ENCODE assay signal across 11 cellular contexts in genomic region chr2:176123483-176123843, GRCh38. TPM values are rescaled to one million over a fixed set of nuclear protein-coding genes. Genes with fewer than 3 reads are reported as not detected.
DNase-seq lines count a peak whose midpoint lies in the region; ATAC-seq and TF ChIP-seq lines count a peak whose summit lies in the region.
"Had no signal": no experiment of that assay in that cellular context is flagged by ENCODE, and none has a peak within 500 bp of the region (broad histone marks: within the 10 kb centered on the region; RNA-seq: fewer than 3 reads in every experiment).

No MANE protein-coding gene starts in this region.

- peaks cover 2% of the 10 kb centered on the region for H3K9me3 Mint-ChIP-seq in activated CD4-positive, alpha-beta T cell treated with anti-CD3 and anti-CD28 coated beads, Interleukin-2, amount 10 ng/mL, durations not matched to agents 7 days and 5 days
- H3K9me3 Mint-ChIP-seq: activated CD4-positive, alpha-beta memory T cell treated with anti-CD3 and anti-CD28 coated beads for 36 hours had no signal

- intact Hi-C loops in stomach (cut with DNase I; ENCODE audit: low total_unique reads) = loop anchor here (10.0 kb wide), 1 partner anchor 531 kb away; no protein-coding TSS in a partner anchor

- H3K36me3 Mint-ChIP-seq in activated CD4-positive, alpha-beta T cell treated with anti-CD3 and anti-CD28 coated beads, Interleukin-2, amount 10 ng/mL, durations not matched to agents 7 days and 5 days (ENCODE audit: low read depth) = no peaks in the 10 kb centered on the region

- peaks cover 82% of the 10 kb centered on the region for H3K27me3 Mint-ChIP-seq in activated CD4-positive, alpha-beta T cell treated with anti-CD3 and anti-CD28 coated beads, Interleukin-2, amount 10 ng/mL, durations not matched to agents 7 days and 5 days

- DNase-seq in activated CD4-positive, alpha-beta T cell treated with anti-CD3 and anti-CD28 coated beads, Interleukin-2, amount 10 ng/mL, durations not matched to agents 7 days and 5 days = no peak
- no peak for DNase-seq in activated CD4-positive, alpha-beta T cell treated with anti-CD3 and anti-CD28 coated beads for 4 hours
- no peak for DNase-seq in WERI-Rb-1
- no peak for DNase-seq in kidney epithelial cell (ENCODE audit: low read depth)
- no peak for DNase-seq in stomach
- DNase-seq in ACHN = no peak
- DNase-seq: activated CD4-positive, alpha-beta memory T cell treated with anti-CD3 and anti-CD28 coated beads for 36 hours had no signal

- 4 to 9% (median 7%) methylated on average over 16 of the region's 16 CpGs for WGBS in stomach, 5 donors

- H3K4me3 ChIP-seq in WERI-Rb-1 (ENCODE audit: low read depth, low read length) = peak overlapping the region; percentile 44; the same call in 1 of the 2 replicates
- H3K4me3 ChIP-seq in kidney epithelial cell (ENCODE audit: low read depth, low read length) = peak overlapping the region; percentile 59
- H3K4me3 ChIP-seq in stomach = peak overlapping the region; percentile 38 to 47 (median 40)

- peaks cover 11 to 38% (median 25%) of the 10 kb centered on the region in 4 donors for H3K4me1 ChIP-seq in stomach

- no peaks in the 10 kb centered on the region for H3K36me3 ChIP-seq in WERI-Rb-1
- no peaks in the 10 kb centered on the region for H3K36me3 ChIP-seq in kidney epithelial cell (ENCODE audit: control insufficient read depth, insufficient read depth, low read length)
- no peaks in the 10 kb centered on the region for H3K36me3 ChIP-seq in stomach

- POLR2A ChIA-PET in activated CD4-positive, alpha-beta T cell treated with anti-CD3 and anti-CD28 coated beads, Interleukin-2, amount 10 ng/mL, durations not matched to agents 7 days and 5 days (lab: Charles Lee) = no interaction called here

- no peak for ATAC-seq in GM18868 (IDR thresholded peaks at IDR 0.05; ENCODE audit: unreplicated experiment)
- ATAC-seq in HG03378 (IDR thresholded peaks at IDR 0.05; ENCODE audit: unreplicated experiment) = no peak

- TF ChIP-seq CTCF in WERI-Rb-1 (IDR thresholded peaks at IDR 0.05; ENCODE audit: low read depth, low read length) (no peak), kidney epithelial cell (IDR thresholded peaks at IDR 0.05; ENCODE audit: insufficient read depth, low read length, poor library complexity, severe bottlenecking) (no peak), stomach (IDR thresholded peaks at IDR 0.05) (no peak)

- in situ Hi-C loops in ACHN (cut with HindIII; ENCODE audit: low pct_ligation_motif_present, low pct_unique_long_range_greater_than_20kb, low sequenced_read_pairs) = no loop called here

- no peak overlapping the region for H3K4me3 Mint-ChIP-seq in activated CD4-positive, alpha-beta T cell treated with anti-CD3 and anti-CD28 coated beads, Interleukin-2, amount 10 ng/mL, durations not matched to agents 7 days and 5 days
- H3K4me3 Mint-ChIP-seq: activated CD4-positive, alpha-beta memory T cell treated with anti-CD3 and anti-CD28 coated beads for 36 hours had no signal

- H3K27me3 ChIP-seq in WERI-Rb-1 (ENCODE audit: insufficient read depth, low read depth, severe bottlenecking) (peaks cover 98% of the 10 kb centered on the region), kidney epithelial cell (ENCODE audit: control insufficient read depth, insufficient read depth, low read length) (no peaks in the 10 kb centered on the region), stomach (peaks cover 45 to 100% (median 90%) of the 10 kb centered on the region in 3 donors)

- H3K27ac Mint-ChIP-seq in activated CD4-positive, alpha-beta T cell treated with anti-CD3 and anti-CD28 coated beads, Interleukin-2, amount 10 ng/mL, durations not matched to agents 7 days and 5 days = peak overlapping the region; percentile 76
- H3K27ac Mint-ChIP-seq: activated CD4-positive, alpha-beta memory T cell treated with anti-CD3 and anti-CD28 coated beads for 36 hours had no signal

- no peak overlapping the region for H3K27ac ChIP-seq in WERI-Rb-1
- H3K27ac ChIP-seq in stomach = no peak overlapping the region

- peaks cover 11% of the 10 kb centered on the region for H3K4me1 Mint-ChIP-seq in activated CD4-positive, alpha-beta T cell treated with anti-CD3 and anti-CD28 coated beads, Interleukin-2, amount 10 ng/mL, durations not matched to agents 7 days and 5 days

- no peak for TF ChIP-seq EP300 in stomach (IDR thresholded peaks at IDR 0.05)

- H3K9me3 ChIP-seq in WERI-Rb-1 (ENCODE audit: severe bottlenecking) (peaks cover 7% of the 10 kb centered on the region), stomach (peaks cover 0 to 23% (median 0%) of the 10 kb centered on the region in 4 donors)

- CTCF ChIA-PET in activated CD4-positive, alpha-beta T cell treated with anti-CD3 and anti-CD28 coated beads, Interleukin-2, amount 10 ng/mL, durations not matched to agents 7 days and 5 days (lab: Charles Lee) = no interaction called here

- no peak for TF ChIP-seq POLR2A in stomach (IDR thresholded peaks at IDR 0.05)

RNA-seq across cellular contexts. Expression of gene HOXD9, which starts 0.9 kb away (rescaled TPM):
- not detected for total RNA-seq in activated CD4-positive, alpha-beta T cell treated with anti-CD3 and anti-CD28 coated beads, Interleukin-2, amount 10 ng/mL, durations not matched to agents 7 days and 5 days
- total RNA-seq in kidney epithelial cell (11.6 and 12.2 TPM in 2 replicates), stomach (under 1 TPM in 1 of 5 donors, not detected in 4; 0.18 TPM)
- under 1 TPM; 0.31 to 0.76 (median 0.68) TPM for polyA plus RNA-seq in stomach
- total RNA-seq: activated CD4-positive, alpha-beta memory T cell treated with anti-CD3 and anti-CD28 coated beads for 36 hours; bronchial epithelial cell had no signal

RNA-seq across cellular contexts. Expression of gene HOXD8, which starts 6.0 kb away (rescaled TPM):
- not detected for total RNA-seq in activated CD4-positive, alpha-beta T cell treated with anti-CD3 and anti-CD28 coated beads, Interleukin-2, amount 10 ng/mL, durations not matched to agents 7 days and 5 days
- total RNA-seq in kidney epithelial cell (18.1 and 22.5 TPM in 2 replicates), stomach (10 to 100 TPM in 1 of 5 donors, 1 to 10 TPM in 1, under 1 TPM in 1, not detected in 2; 0.58 to 15.9 (median 5.1) TPM)
- 1 to 10 TPM in 2 of 3 donors, under 1 TPM in 1; 0.87 to 1.8 (median 1.7) TPM for polyA plus RNA-seq in stomach
- total RNA-seq: activated CD4-positive, alpha-beta memory T cell treated with anti-CD3 and anti-CD28 coated beads for 36 hours; bronchial epithelial cell had no signal

RNA-seq across cellular contexts. Expression of gene HOXD10, which starts 6.9 kb away (rescaled TPM):
- total RNA-seq in activated CD4-positive, alpha-beta T cell treated with anti-CD3 and anti-CD28 coated beads, Interleukin-2, amount 10 ng/mL, durations not matched to agents 7 days and 5 days = not detected
- total RNA-seq in kidney epithelial cell = 5.1 and 5.6 TPM in 2 replicates
- total RNA-seq in stomach = 1 to 10 TPM in 1 of 5 donors, not detected in 4; 2.6 TPM
- polyA plus RNA-seq in stomach = not detected
- total RNA-seq: activated CD4-positive, alpha-beta memory T cell treated with anti-CD3 and anti-CD28 coated beads for 36 hours; bronchial epithelial cell had no signal

RNA-seq across cellular contexts. Expression of gene HOXD11, which starts 16.4 kb away (rescaled TPM):
- total RNA-seq in activated CD4-positive, alpha-beta T cell treated with anti-CD3 and anti-CD28 coated beads, Interleukin-2, amount 10 ng/mL, durations not matched to agents 7 days and 5 days = not detected
- total RNA-seq in kidney epithelial cell (5.4 and 16.3 TPM in 2 replicates), stomach (not detected)
- polyA plus RNA-seq in stomach = not detected
- total RNA-seq: activated CD4-positive, alpha-beta memory T cell treated with anti-CD3 and anti-CD28 coated beads for 36 hours; bronchial epithelial cell had no signal

RNA-seq across cellular contexts. Expression of gene HOXD12, which starts 23.9 kb away (rescaled TPM):
- not detected for total RNA-seq in activated CD4-positive, alpha-beta T cell treated with anti-CD3 and anti-CD28 coated beads, Interleukin-2, amount 10 ng/mL, durations not matched to agents 7 days and 5 days
- total RNA-seq in kidney epithelial cell = not detected in 2 replicates
- total RNA-seq in stomach = not detected
- polyA plus RNA-seq in stomach = not detected
- total RNA-seq: activated CD4-positive, alpha-beta memory T cell treated with anti-CD3 and anti-CD28 coated beads for 36 hours; bronchial epithelial cell; glomerular endothelial cell had no signal

Comparison
In these comparisons a context has a peak if more than half of its experiments do, and no peak if none do; other contexts are left out.
1. RNA of gene HOXD9, which starts 0.9 kb away (total RNA-seq): 11.6 to 12.2 TPM in kidney epithelial cell; not detected in activated CD4-positive, alpha-beta T cell treated with anti-CD3 and anti-CD28 coated beads, Interleukin-2, amount 10 ng/mL, durations not matched to agents 7 days and 5 days and 0.18 TPM in stomach; every median in the first group is over 10 times any median in the second.
2. Peak in every context shown above with its lines, with median percentiles within 50 percentile points of each other: H3K4me3 ChIP-seq.